In the genomic region with DNA sequence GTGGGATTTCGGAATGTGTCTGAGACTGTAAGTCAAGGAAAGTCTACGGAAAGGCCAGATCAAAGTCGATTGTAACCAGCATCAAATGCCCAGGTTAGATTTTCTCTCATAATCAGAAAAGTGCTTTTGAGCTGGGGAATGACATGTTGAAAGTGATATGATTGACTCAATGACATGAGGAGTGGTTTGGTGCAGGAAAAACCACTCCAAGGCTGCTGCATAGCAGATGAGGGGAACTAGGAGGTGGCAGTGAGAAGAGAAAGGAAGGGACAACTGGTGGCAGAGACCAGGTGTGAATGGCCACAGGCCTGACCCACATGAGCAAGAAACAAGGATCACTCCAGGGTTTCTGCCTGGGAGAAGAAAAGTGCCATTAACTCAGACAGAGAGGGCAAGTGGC, we compare ENCODE assay signal across 8 cellular contexts. TPM values are rescaled to one million over a fixed set of nuclear protein-coding genes. Genes with fewer than 3 reads are reported as not detected.
DNase-seq lines count a peak whose midpoint lies in the region; ATAC-seq and TF ChIP-seq lines count a peak whose summit lies in the region.

No MANE protein-coding gene starts in this region.

- no peaks in the 10 kb centered on the region for H3K9me3 ChIP-seq in BLaER1
- H3K9me3 ChIP-seq in MM.1S (replicated peaks; ENCODE audit: insufficient read depth, low read length): no peaks in the 10 kb centered on the region
- no peaks in the 10 kb centered on the region for H3K9me3 ChIP-seq in ectodermal cell (ENCODE audit: control insufficient read depth, low read length)

- H3K4me3 ChIP-seq in BLaER1 (peak overlapping the region; percentile 83), MM.1S (ENCODE audit: low read length) (peak overlapping the region; percentile 93), ectodermal cell (ENCODE audit: insufficient read depth, low read depth, low read length) (peak overlapping the region; percentile 64)

- H3F3A ChIP-seq in MM.1S (ENCODE audit: insufficient read depth, low read length): no peaks in the 10 kb centered on the region

- peaks cover 52% of the 10 kb centered on the region for H3K4me1 ChIP-seq in BLaER1
- 0 out of 2 replicates have a peak, but pooled peaks cover 3% of the 10 kb centered on the region for H3K4me1 ChIP-seq in MM.1S (ENCODE audit: low read length)
- H3K4me1 ChIP-seq in ectodermal cell (ENCODE audit: control insufficient read depth, insufficient read depth, low read length): peaks cover 25% of the 10 kb centered on the region

- WGBS in ectodermal cell, 2 experiments: 53 to 56% methylated on average over 3 of the region's 3 CpGs

- peaks cover 30 to 32% of the 10 kb centered on the region in 2 donors for H3K4me1 Mint-ChIP-seq in natural killer cell treated with Interleukin-12 subunit alpha and Interleukin-12 subunit beta and Interleukin-15 and Interleukin-18, amount 100 ng/mL, for 72 hours (ENCODE audit: low read depth in 2 of 2)

- peak overlapping the region; percentile 96 for H3K4me2 ChIP-seq in BLaER1
- H3K4me2 ChIP-seq in MM.1S (ENCODE audit: low read depth, low read length): peak overlapping the region; percentile 77

- H3K27ac ChIP-seq in BLaER1: peak overlapping the region; percentile 80
- H3K27ac ChIP-seq in MM.1S (ENCODE audit: low read length): no peak overlapping the region
- no peak overlapping the region for H3K27ac ChIP-seq in ectodermal cell (ENCODE audit: insufficient read depth, low read depth, low read length, poor library complexity, severe bottlenecking)

- peaks cover 53% of the 10 kb centered on the region for H4K20me1 ChIP-seq in BLaER1
- H4K20me1 ChIP-seq in MM.1S (ENCODE audit: insufficient read depth, low read length): no peaks in the 10 kb centered on the region

- H2AFZ ChIP-seq in MM.1S (ENCODE audit: low read length): peak overlapping the region; percentile 93; the same call in 1 of the 2 replicates

- peaks cover 42% of the 10 kb centered on the region for H3K79me2 ChIP-seq in MM.1S (ENCODE audit: low read length)

- peak overlapping the region; percentile 81 to 99 for H3K27ac Mint-ChIP-seq in natural killer cell treated with Interleukin-12 subunit alpha and Interleukin-12 subunit beta and Interleukin-15 and Interleukin-18, amount 100 ng/mL, for 72 hours

- H3K4me3 Mint-ChIP-seq in natural killer cell treated with Interleukin-12 subunit alpha and Interleukin-12 subunit beta and Interleukin-15 and Interleukin-18, amount 100 ng/mL, for 72 hours: peak overlapping the region; percentile 94

- no peaks in the 10 kb centered on the region for H3K36me3 Mint-ChIP-seq in natural killer cell treated with Interleukin-12 subunit alpha and Interleukin-12 subunit beta and Interleukin-15 and Interleukin-18, amount 100 ng/mL, for 72 hours

- no peaks in the 10 kb centered on the region for H3K27me3 Mint-ChIP-seq in natural killer cell treated with Interleukin-12 subunit alpha and Interleukin-12 subunit beta and Interleukin-15 and Interleukin-18, amount 100 ng/mL, for 72 hours

- no peaks in the 10 kb centered on the region for H3K9me2 ChIP-seq in MM.1S (replicated peaks; ENCODE audit: insufficient read depth, low read length)

- ATAC-seq in natural killer cell treated with Interleukin-12 subunit alpha and Interleukin-12 subunit beta and Interleukin-15 and Interleukin-18, amount 100 ng/mL, for 72 hours: no peak

- H3K9me3 Mint-ChIP-seq in natural killer cell treated with Interleukin-12 subunit alpha and Interleukin-12 subunit beta and Interleukin-15 and Interleukin-18, amount 100 ng/mL, for 72 hours: no peaks in the 10 kb centered on the region

- H3K36me3 ChIP-seq in BLaER1: peaks cover 20% of the 10 kb centered on the region
- no peaks in the 10 kb centered on the region for H3K36me3 ChIP-seq in MM.1S (replicated peaks; ENCODE audit: insufficient read depth, low read length)
- no peaks in the 10 kb centered on the region for H3K36me3 ChIP-seq in ectodermal cell (ENCODE audit: control insufficient read depth, insufficient read depth, low read length)

- DNase-seq in MM.1S (no peak), NCI-H2171 treated with DMSO at 0.1 percent for 48 hours (lab: John Stamatoyannopoulos, UW) (no peak), T-helper 9 cell (no peak), hippocampal formation (lab: John Stamatoyannopoulos, UW) (no peak), H4 (ENCODE audit: low spot score) (no peak)
- no peak for DNase-seq in natural killer cell treated with Interleukin-12 subunit alpha and Interleukin-12 subunit beta and Interleukin-15 and Interleukin-18, amount 100 ng/mL, for 72 hours (ENCODE audit: low spot score)

- TF ChIP-seq CTCF in MM.1S (IDR thresholded peaks at IDR 0.05; ENCODE audit: low read length): no peak

- H3K9ac ChIP-seq in BLaER1: peak overlapping the region; percentile 92
- H3K9ac ChIP-seq in MM.1S (ENCODE audit: low read length): peak overlapping the region; percentile 80

- no peaks in the 10 kb centered on the region for H3K27me3 ChIP-seq in BLaER1
- H3K27me3 ChIP-seq in MM.1S (replicated peaks; ENCODE audit: insufficient read depth, low read length): no peaks in the 10 kb centered on the region
- H3K27me3 ChIP-seq in ectodermal cell (ENCODE audit: control insufficient read depth, insufficient read depth, low read length, poor library complexity, severe bottlenecking): no peaks in the 10 kb centered on the region

RNA-seq across cellular contexts. Expression of gene SLC35F6, which starts 0.8 kb away (rescaled TPM):
- polyA plus RNA-seq in ectodermal cell (2013, experiment 1 of 4): 19.2 TPM
- polyA plus RNA-seq in ectodermal cell (2013, experiment 2 of 4): 22.6 TPM
- 12.0 TPM for polyA plus RNA-seq in ectodermal cell (2013, experiment 3 of 4)
- 12.4 TPM for polyA plus RNA-seq in ectodermal cell (2013, experiment 4 of 4)
- total RNA-seq in natural killer cell treated with Interleukin-12 subunit alpha and Interleukin-12 subunit beta and Interleukin-15 and Interleukin-18, amount 100 ng/mL, for 72 hours: 10 to 100 TPM; 15.5 to 17.7 TPM
- 22.0 and 37.4 TPM in 2 replicates for total RNA-seq in H4 (2014; rRNA removed; shearing (Covaris generic))

RNA-seq across cellular contexts. Expression of gene CENPA, which starts 20.9 kb away (rescaled TPM):
- polyA plus RNA-seq in ectodermal cell (2013, experiment 1 of 4): 54.4 TPM
- polyA plus RNA-seq in ectodermal cell (2013, experiment 2 of 4): 40.0 TPM
- polyA plus RNA-seq in ectodermal cell (2013, experiment 3 of 4): 44.8 TPM
- 42.5 TPM for polyA plus RNA-seq in ectodermal cell (2013, experiment 4 of 4)
- total RNA-seq in natural killer cell treated with Interleukin-12 subunit alpha and Interleukin-12 subunit beta and Interleukin-15 and Interleukin-18, amount 100 ng/mL, for 72 hours: 10 to 100 TPM; 18.5 to 32.1 TPM
- total RNA-seq in H4 (2014; rRNA removed; shearing (Covaris generic)): 24.8 and 30.2 TPM in 2 replicates
